27 cellular contexts compared by ENCODE assay signal in genomic region chr10:43627942-43628341, GRCh38.
"Had no signal": no experiment of that assay in that cellular context is flagged by ENCODE, and none has a peak within 500 bp of the region (broad histone marks: within the 10 kb centered on the region; RNA-seq: fewer than 3 reads in every experiment).

No MANE protein-coding gene starts in this region.

- H3K9me3 ChIP-seq: mucosa of descending colon, testis had no signal

- H3K4me3 ChIP-seq: dorsolateral prefrontal cortex, hepatocyte, left lung, mucosa of descending colon, neural progenitor cell, smooth muscle cell, testis, tibial artery had no signal

- H3K27ac Mint-ChIP-seq: mesothelial cell of epicardium; naive thymus-derived CD4-positive, alpha-beta T cell; nephron; neural progenitor cell; progenitor cell of endocrine pancreas; stimulated activated effector memory CD8-positive, alpha-beta T cell treated with anti-CD3 and anti-CD28 coated beads, Interleukin-12 subunit alpha, Interleukin-12 subunit beta, amount 100 ng/mL, for 72 hours; type B pancreatic cell had no signal

- H3K27ac ChIP-seq: dorsolateral prefrontal cortex, hepatocyte, left lung, neural progenitor cell, parathyroid adenoma, testis, tibial artery had no signal

- H2AFZ ChIP-seq: hepatocyte, neural progenitor cell, parathyroid adenoma had no signal

- ATAC-seq: left cardiac atrium; left lung; mucosa of descending colon; naive thymus-derived CD4-positive, alpha-beta T cell; sciatic nerve; stimulated activated effector memory CD8-positive, alpha-beta T cell treated with anti-CD3 and anti-CD28 coated beads, Interleukin-12 subunit alpha, Interleukin-12 subunit beta, amount 100 ng/mL, for 72 hours; stimulated activated naive CD8-positive, alpha-beta T cell treated with anti-CD3 and anti-CD28 coated beads, Interleukin-15, Interleukin-2, amounts not matched to agents 100 U/mL and 50 U/mL, for 24 hours had no signal

- H3K27me3 Mint-ChIP-seq: naive thymus-derived CD4-positive, alpha-beta T cell; progenitor cell of endocrine pancreas; type B pancreatic cell had no signal

- H3K9me3 Mint-ChIP-seq: type B pancreatic cell had no signal

- FAIRE-seq: frontal cortex, kidney had no signal

- H3K4me3 Mint-ChIP-seq: mesothelial cell of epicardium; naive thymus-derived CD4-positive, alpha-beta T cell; nephron; neural progenitor cell; stimulated activated effector memory CD8-positive, alpha-beta T cell treated with anti-CD3 and anti-CD28 coated beads, Interleukin-12 subunit alpha, Interleukin-12 subunit beta, amount 100 ng/mL, for 72 hours; type B pancreatic cell had no signal

- H3K4me2 ChIP-seq: hepatocyte, neural progenitor cell, smooth muscle cell had no signal

- H3K27me3 ChIP-seq: dorsolateral prefrontal cortex, hepatocyte, left lung, neural progenitor cell, testis, tibial artery had no signal

- H3K4me1 ChIP-seq: neural progenitor cell, parathyroid adenoma, testis, tibial artery had no signal

- H3K9ac ChIP-seq: neural progenitor cell, parathyroid adenoma had no signal

- H3K4me1 Mint-ChIP-seq: mesothelial cell of epicardium, neural progenitor cell had no signal

- H3K36me3 Mint-ChIP-seq: mesothelial cell of epicardium; neural progenitor cell; stimulated activated effector memory CD8-positive, alpha-beta T cell treated with anti-CD3 and anti-CD28 coated beads, Interleukin-12 subunit alpha, Interleukin-12 subunit beta, amount 100 ng/mL, for 72 hours; type B pancreatic cell had no signal

- DNase-seq: dorsolateral prefrontal cortex; effector CD4-positive, alpha-beta T cell; head of caudate nucleus; kidney; left cardiac atrium; left lung; mesenchymal stem cell; mucosa of descending colon; naive thymus-derived CD4-positive, alpha-beta T cell; stimulated activated CD4-positive, alpha-beta T cell treated with anti-CD3 and anti-CD28 coated beads, Interleukin-12 subunit alpha, Interleukin-12 subunit beta, amount 100 ng/mL, for 4 hours; stimulated activated CD4-positive, alpha-beta T cell treated with anti-CD3 and anti-CD28 coated beads, Interleukin-1b, Interleukin-23, amount 100 ng/mL, for 48 hours; stimulated activated CD4-positive, alpha-beta T cell treated with anti-CD3 and anti-CD28 coated beads, Interleukin-4, amount 100 ng/mL, for 24 hours; stimulated activated naive CD8-positive, alpha-beta T cell treated with anti-CD3 and anti-CD28 coated beads, Interleukin-15, Interleukin-2, amounts not matched to agents 100 U/mL and 50 U/mL, for 24 hours; substantia nigra; testis; tibial artery had no signal

- H3K36me3 ChIP-seq: left lung, neural progenitor cell, tibial artery had no signal

- H3K79me2 ChIP-seq: hepatocyte, parathyroid adenoma had no signal
